In genomic region chr19:38508507-38508906, GRCh38 we compare ENCODE assay signal across 18 cellular contexts.
A peak's percentile ranks its signal among the peaks of the same experiment; 100 is the strongest.
DNase-seq lines count a peak whose midpoint lies in the region; ATAC-seq, FAIRE-seq and TF ChIP-seq lines count a peak whose summit lies in the region.
"Had no signal": no experiment of that assay in that cellular context is flagged by ENCODE, and none has a peak within 500 bp of the region (broad histone marks: within the 10 kb centered on the region; RNA-seq: fewer than 3 reads in every experiment).

No MANE protein-coding gene starts in this region.

- intact Hi-C loops in HepG2 (cut with micrococcal nuclease; ENCODE audit: unreplicated experiment): no loop called here
- intact Hi-C loops in right lobe of liver (cut with DNase I): no loop called here

- TF ChIP-seq CTCF in HepG2 (CRISPR knock-in tag; IDR thresholded peaks at IDR 0.05) (no peak), right lobe of liver (IDR thresholded peaks at IDR 0.05) (no peak), osteoblast (IDR thresholded peaks at IDR 0.05; ENCODE audit: extremely low read depth, low read depth, low read length) (no peak)

- DNase-seq in HepG2 (ENCODE audit: low spot score): peak; percentile 12
- DNase-seq in right lobe of liver: no peak
- DNase-seq in HuH-7.5 (ENCODE audit: low spot score): peak; percentile 77
- peak; percentile 51 for DNase-seq in osteoblast (ENCODE audit: insufficient read length, low spot score, missing footprints)
- DNase-seq: BE2C; CD4-positive, alpha-beta T cell; CD8-positive, alpha-beta memory T cell; DMS 273 treated with DMSO at 0.1 percent for 48 hours; DND-41; GOT3 had no signal

- FAIRE-seq in HepG2 (lab: Jason Lieb, UNC): no peak
- FAIRE-seq: D721Med, G401.6, GM12892, H54 had no signal

- in situ Hi-C loops in HepG2 (cut with HindIII; ENCODE audit: extremely low pct_ligation_motif_present, low pct_unique_long_range_greater_than_20kb): no loop called here

- H3K27me3 ChIP-seq in HepG2 (ENCODE audit: control insufficient read depth in 1 of 2, insufficient read depth in 2 of 2, low read length in 2 of 2): peaks cover 0 to 16% of the 10 kb centered on the region in 2 experiments; a peak in 2 of 5 replicates
- no peaks in the 10 kb centered on the region for H3K27me3 ChIP-seq in right lobe of liver
- peaks cover 4% of the 10 kb centered on the region for H3K27me3 ChIP-seq in osteoblast (ENCODE audit: insufficient read depth, low read length)
- H3K27me3 ChIP-seq: BLaER1 treated with 17β-estradiol and CSF1 and Interleukin-3, amounts not matched to agents 10 nM and 100 nM had no signal

- 0% methylated on average over 4 of the region's 6 CpGs for WGBS in HepG2 (ENCODE audit: low lambda C conversion rate)
- 4% methylated on average over 4 of the region's 6 CpGs for whole genome bisulfite sequencing in right lobe of liver (ENCODE audit: insufficient coverage, low coverage, low lambda C conversion rate, missing lambda C conversion rate)

- H4K20me1 ChIP-seq in HepG2 (ENCODE audit: insufficient read depth, low read length) (no peaks in the 10 kb centered on the region), osteoblast (ENCODE audit: insufficient read depth, low read length) (no peaks in the 10 kb centered on the region)
- H4K20me1 ChIP-seq: BLaER1 treated with 17β-estradiol and CSF1 and Interleukin-3, amounts not matched to agents 10 nM and 100 nM had no signal

- TF ChIP-seq POLR2A in HepG2 (IDR thresholded peaks at IDR 0.05; ENCODE audit: insufficient read depth in 1 of 2, low read depth in 2 of 2, low read length in 2 of 2) (no peak), right lobe of liver (IDR thresholded peaks at IDR 0.05) (no peak)

- POLR2A ChIA-PET in HepG2 (lab: Yijun Ruan, JAX): no interaction called here

- H3K9me3 ChIP-seq in HepG2 (ENCODE audit: low read length): no peaks in the 10 kb centered on the region
- H3K9me3 ChIP-seq in right lobe of liver: no peaks in the 10 kb centered on the region
- H3K9me3 ChIP-seq in osteoblast (ENCODE audit: low read depth, low read length): no peaks in the 10 kb centered on the region
- H3K9me3 ChIP-seq: BE2C; BLaER1 treated with 17β-estradiol and CSF1 and Interleukin-3, amounts not matched to agents 10 nM and 100 nM; HAP-1 had no signal

- no peak overlapping the region for H3K9ac ChIP-seq in HepG2 (ENCODE audit: insufficient read depth, low read depth, low read length)
- H3K9ac ChIP-seq: BLaER1 treated with 17β-estradiol and CSF1 and Interleukin-3, amounts not matched to agents 10 nM and 100 nM had no signal

- no TSS peak for BruUV-seq in HepG2 (replicated peaks; lab: Mats Ljungman, UMichigan)

- no peak for TF ChIP-seq RAD21 in HepG2 (CRISPR knock-in tag; IDR thresholded peaks at IDR 0.05)

- no peak overlapping the region for H3K4me3 ChIP-seq in HepG2 (replicated peaks in 1 of 3; ENCODE audit: insufficient read depth in 1 of 3, low read depth in 2 of 3, low read length in 3 of 3)
- no peak overlapping the region for H3K4me3 ChIP-seq in right lobe of liver
- no peak overlapping the region for H3K4me3 ChIP-seq in osteoblast (ENCODE audit: insufficient read depth, low read length)
- H3K4me3 ChIP-seq: BLaER1 treated with 17β-estradiol and CSF1 and Interleukin-3, amounts not matched to agents 10 nM and 100 nM; HAP-1 had no signal

- H3K79me2 ChIP-seq in HepG2 (ENCODE audit: insufficient read depth, low read length) (no peaks in the 10 kb centered on the region), osteoblast (ENCODE audit: insufficient read depth, low read length) (no peaks in the 10 kb centered on the region)

- no peak overlapping the region for H3K27ac ChIP-seq in HepG2 (ENCODE audit: extremely low read length, insufficient read depth, low read length)
- no peak overlapping the region for H3K27ac ChIP-seq in right lobe of liver
- no peak overlapping the region for H3K27ac ChIP-seq in osteoblast (ENCODE audit: low read depth, low read length)
- H3K27ac ChIP-seq: BLaER1 treated with 17β-estradiol and CSF1 and Interleukin-3, amounts not matched to agents 10 nM and 100 nM had no signal

- H2AFZ ChIP-seq in HepG2 (ENCODE audit: low read length): no peak overlapping the region
- H2AFZ ChIP-seq in osteoblast (ENCODE audit: low read length): no peak overlapping the region

- no peaks in the 10 kb centered on the region for H3K36me3 ChIP-seq in HepG2 (replicated peaks in 1 of 2; ENCODE audit: control insufficient read depth in 1 of 2, insufficient read depth in 2 of 2, low read length in 2 of 2)
- no peaks in the 10 kb centered on the region for H3K36me3 ChIP-seq in right lobe of liver
- H3K36me3 ChIP-seq in osteoblast (ENCODE audit: insufficient read depth, low read length): no peaks in the 10 kb centered on the region
- H3K36me3 ChIP-seq: BE2C, HAP-1 had no signal

- ATAC-seq in HepG2 (no peak), right lobe of liver (no peak), HG03045 (IDR thresholded peaks at IDR 0.05; ENCODE audit: unreplicated experiment) (no peak), HG03175 (IDR thresholded peaks at IDR 0.05; ENCODE audit: unreplicated experiment) (no peak)

- peaks cover 9% of the 10 kb centered on the region for H3K4me1 ChIP-seq in HepG2 (ENCODE audit: insufficient read depth, low read length)
- H3K4me1 ChIP-seq in right lobe of liver: no peaks in the 10 kb centered on the region
- no peaks in the 10 kb centered on the region for H3K4me1 ChIP-seq in osteoblast (ENCODE audit: insufficient read depth, low read length)
- H3K4me1 ChIP-seq: BE2C had no signal

- H3K4me2 ChIP-seq in HepG2 (ENCODE audit: low read depth, low read length) (0 out of 2 replicates have a peak overlapping the region, but pooled peaks have one; percentile 12), osteoblast (ENCODE audit: insufficient read depth, low read length) (no peak overlapping the region)
- H3K4me2 ChIP-seq: BLaER1 treated with 17β-estradiol and CSF1 and Interleukin-3, amounts not matched to agents 10 nM and 100 nM had no signal

- CTCF ChIA-PET in HepG2 (lab: Yijun Ruan, JAX; ENCODE audit: low intra/inter-chr PET ratio, low total read pairs): no interaction called here

- TF ChIP-seq EP300 in HepG2 (IDR thresholded peaks at IDR 0.05; ENCODE audit: low read depth in 2 of 2, low read length in 2 of 2) (no peak), HepG2 (CRISPR knock-in tag; IDR thresholded peaks at IDR 0.05; ENCODE audit: borderline replicate concordance) (no peak)

TF ChIP-seq in HepG2, 621 proteins besides CTCF, POLR2A, EP300 and RAD21 (continues in another document):
- TF ChIP-seq FIP1L1 (IDR thresholded peaks at IDR 0.05; ENCODE audit: borderline replicate concordance, insufficient read depth, low read depth, low read length) (no peak), NR2F1 (CRISPR knock-in tag; IDR thresholded peaks at IDR 0.05) (peak in 1 of 2 experiments; percentile 55; a peak in 1 of 4 replicates), CENPT (CRISPR knock-in tag; IDR thresholded peaks at IDR 0.05; ENCODE audit: low read depth) (no peak), RBAK (CRISPR knock-in tag; IDR thresholded peaks at IDR 0.05) (no peak), ZNF121 (CRISPR knock-in tag; IDR thresholded peaks at IDR 0.05) (no peak), FOXA1 (IDR thresholded peaks at IDR 0.05) (no peak), FOXA1 (CRISPR knock-in tag; IDR thresholded peaks at IDR 0.05) (no peak), FUBP1 (CRISPR knock-in tag; IDR thresholded peaks at IDR 0.05; ENCODE audit: borderline replicate concordance) (no peak), ELK4 (CRISPR knock-in tag; IDR thresholded peaks at IDR 0.05; ENCODE audit: borderline replicate concordance) (no peak), TEAD3 (CRISPR knock-in tag; optimal IDR thresholded peaks at IDR 0.05; ENCODE audit: borderline replicate concordance) (no peak), MED1 (CRISPR knock-in tag; IDR thresholded peaks at IDR 0.05) (no peak), ATF2 (CRISPR knock-in tag; IDR thresholded peaks at IDR 0.05) (no peak), ZNF75D (CRISPR knock-in tag; IDR thresholded peaks at IDR 0.05; ENCODE audit: borderline replicate concordance) (no peak), MIER3 (CRISPR knock-in tag; IDR thresholded peaks at IDR 0.05; ENCODE audit: borderline replicate concordance) (no peak)

Comparison
In these comparisons a context has a peak if more than half of its experiments do, and no peak if none do; other contexts are left out.
1. DNase-seq: peak in HepG2 (single experiment), HuH-7.5 (single experiment) and osteoblast (single experiment); none in right lobe of liver (0 of 3).